31 cellular contexts compared by ENCODE assay signal in the genomic region with DNA sequence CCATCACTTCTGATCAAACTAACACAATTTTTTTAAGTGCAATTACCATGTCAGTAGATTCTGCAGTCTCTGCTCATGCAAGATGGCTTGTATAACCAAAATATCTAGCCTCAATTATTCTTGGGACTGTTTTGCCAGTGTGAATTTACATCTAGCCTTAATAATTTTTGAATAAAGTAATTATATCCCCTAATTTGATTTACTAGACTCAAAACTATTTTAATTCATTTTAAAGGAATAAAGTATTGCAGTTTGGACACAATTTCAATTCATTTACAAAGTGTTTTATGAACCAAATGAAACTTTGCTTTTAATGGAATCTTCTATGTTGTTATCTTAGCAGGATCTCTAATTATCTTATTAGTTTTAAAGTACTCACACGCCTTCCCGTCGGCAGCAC. TPM values are rescaled to one million over a fixed set of nuclear protein-coding genes. Genes with fewer than 3 reads are reported as not detected.
"Had no signal": no experiment of that assay in that cellular context is flagged by ENCODE, and none has a peak within 500 bp of the region (broad histone marks: within the 10 kb centered on the region; RNA-seq: fewer than 3 reads in every experiment).

No MANE protein-coding gene starts in this region.

- H3K4me1 ChIP-seq: ascending aorta, breast epithelium had no signal

- H3K27ac ChIP-seq: adrenal gland, ascending aorta, body of pancreas, brain microvascular endothelial cell, breast epithelium, cardiac muscle cell had no signal

- DNase-seq: activated effector memory CD4-positive, alpha-beta T cell treated with anti-CD3 and anti-CD28 coated beads, Interleukin-2, amount 50 U/mL, for 16 hours; activated effector memory CD4-positive, alpha-beta T cell treated with Interleukin-2 at 50 U/mL for 16 hours; activated gamma-delta T cell; activated gamma-delta T cell treated with Interleukin-2 at 50 U/mL for 16 hours; activated naive CD4-positive, alpha-beta T cell; activated naive CD4-positive, alpha-beta T cell treated with anti-CD3 and anti-CD28 coated beads for 36 hours; activated naive CD4-positive, alpha-beta T cell treated with anti-CD3 and anti-CD28 coated beads, Interleukin-2, amount 10 ng/mL, durations not matched to agents 7 days and 5 days; activated naive CD4-positive, alpha-beta T cell treated with anti-CD3 and anti-CD28 coated beads, Interleukin-2, amount 50 U/mL, for 16 hours; activated naive CD4-positive, alpha-beta T cell treated with Interleukin-2 at 50 U/mL for 16 hours; activated naive CD8-positive, alpha-beta T cell treated with anti-CD3 and anti-CD28 coated beads for 36 hours; activated naive CD8-positive, alpha-beta T cell treated with anti-CD3 and anti-CD28 coated beads, Interleukin-2, amount 10 ng/mL, durations not matched to agents 7 days and 5 days; activated naive CD8-positive, alpha-beta T cell treated with anti-CD3 and anti-CD28 coated beads, Interleukin-2, amount 50 U/mL, for 24 hours; activated T-cell treated with anti-CD3 and anti-CD28 coated beads, Interleukin-2, amount 50 U/mL, for 4 hours; activated T-cell treated with anti-CD3 and anti-CD28 coated beads, Interleukin-2, amount 50 U/mL, for 48 hours; activated T-cell treated with anti-CD3 and anti-CD28 coated beads, Interleukin-2, amount 50 U/mL, for 72 hours; adrenal gland; amniotic stem cell; amygdala; anterior cingulate cortex; aorta; body of pancreas; brain microvascular endothelial cell; caudate nucleus; central memory CD4-positive, alpha-beta T cell; cerebellar nuclear complex had no signal

- ATAC-seq: activated naive CD4-positive, alpha-beta T cell treated with anti-CD3 and anti-CD28 coated beads, Interleukin-2, amount 50 U/mL, for 72 hours; activated naive CD8-positive, alpha-beta T cell treated with anti-CD3 and anti-CD28 coated beads, Interleukin-2, amount 50 U/mL, for 24 hours; activated T-cell treated with anti-CD3 and anti-CD28 coated beads, Interleukin-2, amount 50 U/mL, for 4 hours; activated T-cell treated with anti-CD3 and anti-CD28 coated beads, Interleukin-2, amount 50 U/mL, for 72 hours; activated T-helper 17 cell treated with anti-CD3 and anti-CD28 coated beads, Interleukin-2, amount 50 U/mL, for 72 hours; body of pancreas had no signal

- H3K9me3 ChIP-seq: adrenal gland, ascending aorta, body of pancreas, breast epithelium had no signal

- H3K36me3 ChIP-seq: brain microvascular endothelial cell, breast epithelium had no signal

- H3K4me3 ChIP-seq: adrenal gland, ascending aorta, body of pancreas, breast epithelium, cardiac muscle cell had no signal

- H3K27me3 ChIP-seq: adrenal gland, ascending aorta, body of pancreas, brain microvascular endothelial cell, breast epithelium, cardiac muscle cell had no signal

RNA-seq across cellular contexts. Expression of a gene that starts 55.7 kb away (rescaled TPM):
- total RNA-seq: activated T-helper 1 cell treated with anti-CD3 and anti-CD28 coated beads, Interleukin-12 subunit alpha, Interleukin-12 subunit beta, Interleukin-2, Interleukin-4 antibody, amounts not matched to agents 30 ng/mL and 10 ng/mL and 1 ng/mL, durations not matched to agents 14 hours and 24 hours and 36 hours had no signal
